ENCODE assay signal across 1 cellular context in genomic region chr15:79878078-79878705, GRCh38.
TF ChIP-seq lines count a peak whose summit lies in the region.

No MANE protein-coding gene starts in this region.

TF ChIP-seq in HCT116, 20 proteins besides CTCF, POLR2A, EP300 and RAD21:
- TF ChIP-seq CBX3 (IDR thresholded peaks at IDR 0.05; ENCODE audit: low read depth) = peak; percentile 85
- no peak for TF ChIP-seq TCF7L2 (IDR thresholded peaks at IDR 0.05; ENCODE audit: borderline replicate concordance, extremely low read depth, insufficient read depth, insufficient read length)
